In genomic region chr3:55795296-55795695, GRCh38 we compare ENCODE assay signal across 30 cellular contexts.
"Had no signal": no experiment of that assay in that cellular context is flagged by ENCODE, and none has a peak within 500 bp of the region (broad histone marks: within the 10 kb centered on the region; RNA-seq: fewer than 3 reads in every experiment).

No MANE protein-coding gene starts in this region.

- ATAC-seq: activated CD4-positive, CD25-positive, alpha-beta regulatory T cell treated with anti-CD3 and anti-CD28 coated beads, Interleukin-2, amount 50 U/mL, for 24 hours; left cardiac atrium; naive thymus-derived CD8-positive, alpha-beta T cell; right cardiac atrium; stimulated activated naive B cell treated with anti-CD40 and anti-IgM and Interleukin-4, amounts not matched to agents 10 μg/mL and 1 μg/mL and 100 μg/mL, for 72 hours; T-helper 17 cell had no signal

- H3K27me3 ChIP-seq: ascending aorta, brain microvascular endothelial cell, esophagus squamous epithelium, neural progenitor cell, stomach, thyroid gland had no signal

- H3K36me3 ChIP-seq: ascending aorta, brain microvascular endothelial cell, esophagus squamous epithelium, neural progenitor cell, stomach, thyroid gland, WERI-Rb-1 had no signal

- H3K27ac ChIP-seq: ascending aorta, brain microvascular endothelial cell, esophagus squamous epithelium, neural progenitor cell, thyroid gland, WERI-Rb-1 had no signal

- H3K4me1 ChIP-seq: ascending aorta, neural progenitor cell, thyroid gland had no signal

- H3K4me2 ChIP-seq: neural progenitor cell had no signal

- DNase-seq: activated CD4-positive, alpha-beta T cell treated with anti-CD3 and anti-CD28 coated beads for 48 hours; activated CD4-positive, alpha-beta T cell treated with anti-CD3 and anti-CD28 coated beads, Interleukin-2, amount 50 U/mL, for 48 hours; activated CD8-positive, alpha-beta memory T cell treated with anti-CD3 and anti-CD28 coated beads for 24 hours; activated effector memory CD4-positive, alpha-beta T cell treated with anti-CD3 and anti-CD28 coated beads, Interleukin-2, amount 50 U/mL, for 16 hours; activated naive CD4-positive, alpha-beta T cell treated with anti-CD3 and anti-CD28 coated beads for 36 hours; activated naive CD8-positive, alpha-beta T cell treated with anti-CD3 and anti-CD28 coated beads for 36 hours; caudate nucleus; dermis blood vessel endothelial cell; effector CD4-positive, alpha-beta T cell; esophagus squamous epithelium; foreskin melanocyte; islet precursor cell; left cardiac atrium; mammary epithelial cell; midbrain; naive thymus-derived CD8-positive, alpha-beta T cell; occipital lobe; right cardiac atrium; stimulated activated CD4-positive, alpha-beta T cell treated with anti-CD3 and anti-CD28 coated beads, Interleukin-15, amount 100 ng/mL, for 24 hours; stimulated activated CD4-positive, alpha-beta T cell treated with anti-CD3 and anti-CD28 coated beads, Interleukin-2, amount 100 ng/mL, for 24 hours; stimulated activated naive B cell treated with anti-CD40 and anti-IgM and Interleukin-4, amounts not matched to agents 10 μg/mL and 1 μg/mL and 100 μg/mL, for 72 hours; stomach; T-helper 17 cell; T1000; thyroid gland; WERI-Rb-1 had no signal

- H3K4me3 ChIP-seq: ascending aorta, esophagus squamous epithelium, neural progenitor cell, stomach, thyroid gland had no signal

- H3K9ac ChIP-seq: neural progenitor cell had no signal
